ENCODE assay signal across 1 cellular context in genomic region chr2:260507-261161, GRCh38.
TF ChIP-seq lines count a peak whose summit lies in the region.

No MANE protein-coding gene starts in this region.

TF ChIP-seq in HepG2, 621 proteins besides CTCF, POLR2A, EP300 and RAD21 (continued from another document and continues in another):
- TF ChIP-seq SNRNP70 (IDR thresholded peaks at IDR 0.05; ENCODE audit: low read depth, low read length) (no peak), PPARG (CRISPR knock-in tag; conservative IDR thresholded peaks at IDR 0.05) (peak; percentile 97), ZNF280B (CRISPR knock-in tag; IDR thresholded peaks at IDR 0.05; ENCODE audit: borderline replicate concordance) (no peak), ZC3H13 (CRISPR knock-in tag; IDR thresholded peaks at IDR 0.05) (peak; percentile 77; the same call in 1 of the 2 replicates), ZNF646 (CRISPR knock-in tag; IDR thresholded peaks at IDR 0.05) (peak; percentile 73; the same call in 1 of the 2 replicates), ZNF777 (CRISPR knock-in tag; IDR thresholded peaks at IDR 0.05) (no peak), NFKB2 (CRISPR knock-in tag; IDR thresholded peaks at IDR 0.05; ENCODE audit: borderline replicate concordance) (no peak; the same call in 1 of the 2 replicates), CBX5 (CRISPR knock-in tag; IDR thresholded peaks at IDR 0.05; ENCODE audit: borderline replicate concordance) (peak; percentile 100), SALL2 (CRISPR knock-in tag; IDR thresholded peaks at IDR 0.05) (peak; percentile 69; the same call in 1 of the 2 replicates), SAFB2 (CRISPR knock-in tag; IDR thresholded peaks at IDR 0.05; ENCODE audit: borderline replicate concordance, low read depth) (no peak), ZMYM4 (CRISPR knock-in tag; IDR thresholded peaks at IDR 0.05) (peak; percentile 95), TFAP4 (IDR thresholded peaks at IDR 0.05; ENCODE audit: borderline replicate concordance, low read depth) (peak; percentile 100), MXD4 (CRISPR knock-in tag; IDR thresholded peaks at IDR 0.05) (peak; percentile 97), ZNF800 (CRISPR knock-in tag; IDR thresholded peaks at IDR 0.05) (peak; percentile 70; the same call in 1 of the 2 replicates), AKNA (CRISPR knock-in tag; IDR thresholded peaks at IDR 0.05; ENCODE audit: borderline replicate concordance) (no peak), HMG20B (CRISPR knock-in tag; conservative IDR thresholded peaks at IDR 0.05) (peak; percentile 98), ZNF354B (CRISPR knock-in tag; IDR thresholded peaks at IDR 0.05) (peak; percentile 76; the same call in 1 of the 2 replicates), YEATS2 (CRISPR knock-in tag; IDR thresholded peaks at IDR 0.05; ENCODE audit: borderline replicate concordance) (peak; percentile 84; the same call in 1 of the 2 replicates), SUZ12 (IDR thresholded peaks at IDR 0.05; ENCODE audit: low read depth, low read length) (no peak)
- TF ChIP-seq, protein P1, sequence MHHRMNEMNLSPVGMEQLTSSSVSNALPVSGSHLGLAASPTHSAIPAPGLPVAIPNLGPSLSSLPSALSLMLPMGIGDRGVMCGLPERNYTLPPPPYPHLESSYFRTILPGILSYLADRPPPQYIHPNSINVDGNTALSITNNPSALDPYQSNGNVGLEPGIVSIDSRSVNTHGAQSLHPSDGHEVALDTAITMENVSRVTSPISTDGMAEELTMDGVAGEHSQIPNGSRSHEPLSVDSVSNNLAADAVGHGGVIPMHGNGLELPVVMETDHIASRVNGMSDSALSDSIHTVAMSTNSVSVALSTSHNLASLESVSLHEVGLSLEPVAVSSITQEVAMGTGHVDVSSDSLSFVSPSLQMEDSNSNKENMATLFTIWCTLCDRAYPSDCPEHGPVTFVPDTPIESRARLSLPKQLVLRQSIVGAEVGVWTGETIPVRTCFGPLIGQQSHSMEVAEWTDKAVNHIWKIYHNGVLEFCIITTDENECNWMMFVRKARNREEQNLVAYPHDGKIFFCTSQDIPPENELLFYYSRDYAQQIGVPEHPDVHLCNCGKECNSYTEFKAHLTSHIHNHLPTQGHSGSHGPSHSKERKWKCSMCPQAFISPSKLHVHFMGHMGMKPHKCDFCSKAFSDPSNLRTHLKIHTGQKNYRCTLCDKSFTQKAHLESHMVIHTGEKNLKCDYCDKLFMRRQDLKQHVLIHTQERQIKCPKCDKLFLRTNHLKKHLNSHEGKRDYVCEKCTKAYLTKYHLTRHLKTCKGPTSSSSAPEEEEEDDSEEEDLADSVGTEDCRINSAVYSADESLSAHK (CRISPR knock-in tag; IDR thresholded peaks at IDR 0.05; ENCODE audit: borderline replicate concordance), result peak; percentile 41; the same call in 1 of the 2 replicates
- TF ChIP-seq, protein P2, sequence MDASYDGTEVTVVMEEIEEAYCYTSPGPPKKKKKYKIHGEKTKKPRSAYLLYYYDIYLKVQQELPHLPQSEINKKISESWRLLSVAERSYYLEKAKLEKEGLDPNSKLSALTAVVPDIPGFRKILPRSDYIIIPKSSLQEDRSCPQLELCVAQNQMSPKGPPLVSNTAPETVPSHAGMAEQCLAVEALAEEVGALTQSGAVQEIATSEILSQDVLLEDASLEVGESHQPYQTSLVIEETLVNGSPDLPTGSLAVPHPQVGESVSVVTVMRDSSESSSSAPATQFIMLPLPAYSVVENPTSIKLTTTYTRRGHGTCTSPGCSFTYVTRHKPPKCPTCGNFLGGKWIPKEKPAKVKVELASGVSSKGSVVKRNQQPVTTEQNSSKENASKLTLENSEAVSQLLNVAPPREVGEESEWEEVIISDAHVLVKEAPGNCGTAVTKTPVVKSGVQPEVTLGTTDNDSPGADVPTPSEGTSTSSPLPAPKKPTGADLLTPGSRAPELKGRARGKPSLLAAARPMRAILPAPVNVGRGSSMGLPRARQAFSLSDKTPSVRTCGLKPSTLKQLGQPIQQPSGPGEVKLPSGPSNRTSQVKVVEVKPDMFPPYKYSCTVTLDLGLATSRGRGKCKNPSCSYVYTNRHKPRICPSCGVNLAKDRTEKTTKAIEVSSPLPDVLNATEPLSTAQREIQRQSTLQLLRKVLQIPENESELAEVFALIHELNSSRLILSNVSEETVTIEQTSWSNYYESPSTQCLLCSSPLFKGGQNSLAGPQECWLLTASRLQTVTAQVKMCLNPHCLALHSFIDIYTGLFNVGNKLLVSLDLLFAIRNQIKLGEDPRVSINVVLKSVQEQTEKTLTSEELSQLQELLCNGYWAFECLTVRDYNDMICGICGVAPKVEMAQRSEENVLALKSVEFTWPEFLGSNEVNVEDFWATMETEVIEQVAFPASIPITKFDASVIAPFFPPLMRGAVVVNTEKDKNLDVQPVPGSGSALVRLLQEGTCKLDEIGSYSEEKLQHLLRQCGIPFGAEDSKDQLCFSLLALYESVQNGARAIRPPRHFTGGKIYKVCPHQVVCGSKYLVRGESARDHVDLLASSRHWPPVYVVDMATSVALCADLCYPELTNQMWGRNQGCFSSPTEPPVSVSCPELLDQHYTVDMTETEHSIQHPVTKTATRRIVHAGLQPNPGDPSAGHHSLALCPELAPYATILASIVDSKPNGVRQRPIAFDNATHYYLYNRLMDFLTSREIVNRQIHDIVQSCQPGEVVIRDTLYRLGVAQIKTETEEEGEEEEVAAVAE (CRISPR knock-in tag; IDR thresholded peaks at IDR 0.05; ENCODE audit: borderline replicate concordance), result peak; percentile 94
- TF ChIP-seq, protein P3, sequence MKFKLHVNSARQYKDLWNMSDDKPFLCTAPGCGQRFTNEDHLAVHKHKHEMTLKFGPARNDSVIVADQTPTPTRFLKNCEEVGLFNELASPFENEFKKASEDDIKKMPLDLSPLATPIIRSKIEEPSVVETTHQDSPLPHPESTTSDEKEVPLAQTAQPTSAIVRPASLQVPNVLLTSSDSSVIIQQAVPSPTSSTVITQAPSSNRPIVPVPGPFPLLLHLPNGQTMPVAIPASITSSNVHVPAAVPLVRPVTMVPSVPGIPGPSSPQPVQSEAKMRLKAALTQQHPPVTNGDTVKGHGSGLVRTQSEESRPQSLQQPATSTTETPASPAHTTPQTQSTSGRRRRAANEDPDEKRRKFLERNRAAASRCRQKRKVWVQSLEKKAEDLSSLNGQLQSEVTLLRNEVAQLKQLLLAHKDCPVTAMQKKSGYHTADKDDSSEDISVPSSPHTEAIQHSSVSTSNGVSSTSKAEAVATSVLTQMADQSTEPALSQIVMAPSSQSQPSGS (CRISPR knock-in tag; IDR thresholded peaks at IDR 0.05), result peak; percentile 99
- TF ChIP-seq, protein P4, sequence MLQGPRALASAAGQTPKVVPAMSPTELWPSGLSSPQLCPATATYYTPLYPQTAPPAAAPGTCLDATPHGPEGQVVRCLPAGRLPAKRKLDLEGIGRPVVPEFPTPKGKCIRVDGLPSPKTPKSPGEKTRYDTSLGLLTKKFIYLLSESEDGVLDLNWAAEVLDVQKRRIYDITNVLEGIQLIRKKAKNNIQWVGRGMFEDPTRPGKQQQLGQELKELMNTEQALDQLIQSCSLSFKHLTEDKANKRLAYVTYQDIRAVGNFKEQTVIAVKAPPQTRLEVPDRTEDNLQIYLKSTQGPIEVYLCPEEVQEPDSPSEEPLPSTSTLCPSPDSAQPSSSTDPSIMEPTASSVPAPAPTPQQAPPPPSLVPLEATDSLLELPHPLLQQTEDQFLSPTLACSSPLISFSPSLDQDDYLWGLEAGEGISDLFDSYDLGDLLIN (CRISPR knock-in tag; IDR thresholded peaks at IDR 0.05; ENCODE audit: borderline replicate concordance), result no peak
